25 cellular contexts compared by ENCODE assay signal in the genomic region with DNA sequence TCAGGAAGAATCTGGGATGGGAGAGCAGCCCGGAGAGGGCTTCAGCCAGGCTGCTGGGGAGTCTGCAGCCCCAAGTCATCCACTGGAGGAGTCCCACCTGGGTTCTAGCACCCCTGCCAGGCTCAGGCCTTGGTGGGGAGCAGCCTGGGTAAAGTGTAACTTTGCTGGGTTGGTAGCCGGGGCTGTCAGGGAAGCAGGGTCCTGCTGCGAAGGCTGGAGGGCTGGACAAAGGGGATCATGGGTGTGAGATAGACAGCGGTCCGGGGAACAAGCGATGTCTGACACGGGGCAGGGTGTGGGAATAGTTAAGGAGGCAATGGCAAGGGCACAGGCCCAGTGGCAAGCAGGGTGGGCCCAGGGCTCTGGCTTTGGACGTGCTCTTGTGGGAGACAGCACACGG.
"Had no signal": no experiment of that assay in that cellular context is flagged by ENCODE, and none has a peak within 500 bp of the region (broad histone marks: within the 10 kb centered on the region; RNA-seq: fewer than 3 reads in every experiment).

No MANE protein-coding gene starts in this region.

- H3K9me3 ChIP-seq: pancreas, psoas muscle, right lobe of liver, thoracic aorta, thyroid gland, tibial nerve, upper lobe of left lung, vagina had no signal

- H3K4me3 Mint-ChIP-seq: naive thymus-derived CD4-positive, alpha-beta T cell; natural killer cell; nephron; neural progenitor cell; stimulated activated memory B cell treated with anti-CD40 and anti-IgM and Interleukin-4, amounts not matched to agents 10 μg/mL and 1 μg/mL and 100 μg/mL, for 72 hours; stimulated activated naive CD8-positive, alpha-beta T cell treated with anti-CD3 and anti-CD28 coated beads, Interleukin-15, amount 100 ng/mL, for 72 hours had no signal

- H3K27ac ChIP-seq: neural progenitor cell, pancreas, psoas muscle, right lobe of liver, thoracic aorta, thyroid gland, tibial nerve, upper lobe of left lung, vagina had no signal

- H3K36me3 ChIP-seq: neural progenitor cell, pancreas, right lobe of liver, thoracic aorta, thyroid gland, tibial nerve, upper lobe of left lung, vagina had no signal

- DNase-seq: naive thymus-derived CD4-positive, alpha-beta T cell; natural killer cell; occipital lobe; pancreas; psoas muscle; right cardiac atrium; right lobe of liver; small intestine; stimulated activated CD4-positive, alpha-beta T cell treated with anti-CD3 and anti-CD28 coated beads, Interleukin-12 subunit alpha, Interleukin-12 subunit beta, amount 100 ng/mL, for 4 hours; stimulated activated CD4-positive, alpha-beta T cell treated with anti-CD3 and anti-CD28 coated beads, Interleukin-1b, Interleukin-23, amount 100 ng/mL, for 48 hours; stimulated activated CD4-positive, alpha-beta T cell treated with anti-CD3 and anti-CD28 coated beads, Interleukin-4, amount 100 ng/mL, for 1 hour; stimulated activated CD4-positive, alpha-beta T cell treated with anti-CD3 and anti-CD28 coated beads, Interleukin-4, amount 100 ng/mL, for 4 hours; stimulated activated CD8-positive, alpha-beta memory T cell treated with anti-CD3 and anti-CD28 coated beads, Interleukin-4, amount 100 ng/mL, for 48 hours; stimulated activated naive CD4-positive, alpha-beta T cell; stimulated activated naive CD8-positive, alpha-beta T cell treated with anti-CD3 and anti-CD28 coated beads, Interleukin-15, amount 100 ng/mL, for 72 hours; stimulated activated naive CD8-positive, alpha-beta T cell treated with anti-CD3 and anti-CD28 coated beads, Interleukin-15, Interleukin-2, amounts not matched to agents 100 U/mL and 50 U/mL, for 24 hours; thyroid gland; upper lobe of left lung had no signal

- H3K4me1 Mint-ChIP-seq: natural killer cell; nephron; neural progenitor cell; stimulated activated memory B cell treated with anti-CD40 and anti-IgM and Interleukin-4, amounts not matched to agents 10 μg/mL and 1 μg/mL and 100 μg/mL, for 72 hours; stimulated activated naive CD8-positive, alpha-beta T cell treated with anti-CD3 and anti-CD28 coated beads, Interleukin-15, amount 100 ng/mL, for 72 hours had no signal

- H3K27me3 Mint-ChIP-seq: progenitor cell of endocrine pancreas; stimulated activated naive CD8-positive, alpha-beta T cell treated with anti-CD3 and anti-CD28 coated beads, Interleukin-15, amount 100 ng/mL, for 72 hours had no signal

- H3K27me3 ChIP-seq: neural progenitor cell, pancreas, right lobe of liver, thyroid gland, tibial nerve, upper lobe of left lung, vagina had no signal

- ATAC-seq: naive thymus-derived CD4-positive, alpha-beta T cell; natural killer cell; pancreas; psoas muscle; right cardiac atrium; right lobe of liver; stimulated activated memory B cell treated with anti-CD40 and anti-IgM and Interleukin-4, amounts not matched to agents 10 μg/mL and 1 μg/mL and 100 μg/mL, for 72 hours; stimulated activated naive CD8-positive, alpha-beta T cell treated with anti-CD3 and anti-CD28 coated beads, Interleukin-15, amount 100 ng/mL, for 72 hours; stimulated activated naive CD8-positive, alpha-beta T cell treated with anti-CD3 and anti-CD28 coated beads, Interleukin-15, Interleukin-2, amounts not matched to agents 100 U/mL and 50 U/mL, for 24 hours had no signal

- H3K4me3 ChIP-seq: neural progenitor cell, pancreas, psoas muscle, right lobe of liver, thoracic aorta, thyroid gland, tibial nerve, upper lobe of left lung, vagina had no signal

- H3K4me1 ChIP-seq: neural progenitor cell, pancreas, psoas muscle, right lobe of liver, thyroid gland, tibial nerve, upper lobe of left lung, vagina had no signal

- H3K27ac Mint-ChIP-seq: naive thymus-derived CD4-positive, alpha-beta T cell; natural killer cell; nephron; neural progenitor cell; stimulated activated memory B cell treated with anti-CD40 and anti-IgM and Interleukin-4, amounts not matched to agents 10 μg/mL and 1 μg/mL and 100 μg/mL, for 72 hours; stimulated activated naive CD8-positive, alpha-beta T cell treated with anti-CD3 and anti-CD28 coated beads, Interleukin-15, amount 100 ng/mL, for 72 hours had no signal

- H3K36me3 Mint-ChIP-seq: naive thymus-derived CD4-positive, alpha-beta T cell; natural killer cell; neural progenitor cell; stimulated activated memory B cell treated with anti-CD40 and anti-IgM and Interleukin-4, amounts not matched to agents 10 μg/mL and 1 μg/mL and 100 μg/mL, for 72 hours had no signal

- H3K9me3 Mint-ChIP-seq: natural killer cell; stimulated activated memory B cell treated with anti-CD40 and anti-IgM and Interleukin-4, amounts not matched to agents 10 μg/mL and 1 μg/mL and 100 μg/mL, for 72 hours; stimulated activated naive CD8-positive, alpha-beta T cell treated with anti-CD3 and anti-CD28 coated beads, Interleukin-15, amount 100 ng/mL, for 72 hours had no signal
